ENCODE assay signal across 10 cellular contexts in the genomic region with DNA sequence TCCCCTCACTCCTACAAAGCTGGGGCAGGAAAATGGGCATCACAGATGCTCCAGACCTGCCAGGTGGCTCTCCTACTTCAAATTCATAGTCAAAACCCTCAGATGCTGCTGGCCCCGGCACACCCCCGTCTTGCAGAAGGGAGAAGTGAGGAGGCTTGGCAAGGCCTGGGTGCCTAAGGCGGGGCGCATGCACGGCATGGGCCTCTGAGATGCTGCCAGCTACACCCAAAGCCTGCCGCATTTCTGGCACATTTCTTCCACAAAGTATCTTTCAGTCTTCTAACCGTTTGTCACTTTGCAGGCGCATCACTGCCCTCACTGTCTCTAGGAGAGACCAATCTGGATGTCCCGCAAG. TPM values are rescaled to one million over a fixed set of nuclear protein-coding genes. Genes with fewer than 3 reads are reported as not detected.
DNase-seq lines count a peak whose midpoint lies in the region; ATAC-seq, FAIRE-seq and TF ChIP-seq lines count a peak whose summit lies in the region.
"Had no signal": no experiment of that assay in that cellular context is flagged by ENCODE, and none has a peak within 500 bp of the region (broad histone marks: within the 10 kb centered on the region; RNA-seq: fewer than 3 reads in every experiment).

No MANE protein-coding gene starts in this region.

- in situ Hi-C loops in HepG2 (cut with HindIII; ENCODE audit: extremely low pct_ligation_motif_present, low pct_unique_long_range_greater_than_20kb) = no loop called here

- BruUV-seq in HepG2 (replicated peaks; lab: Mats Ljungman, UMichigan) = no TSS peak

- no peak for TF ChIP-seq POLR2A in HepG2 (IDR thresholded peaks at IDR 0.05; ENCODE audit: insufficient read depth in 1 of 2, low read depth in 2 of 2, low read length in 2 of 2)
- TF ChIP-seq POLR2A in right lobe of liver (IDR thresholded peaks at IDR 0.05) = no peak

- no peak overlapping the region for H3K4me3 ChIP-seq in HepG2 (replicated peaks in 1 of 3; ENCODE audit: insufficient read depth in 1 of 3, low read depth in 2 of 3, low read length in 3 of 3)
- no peak overlapping the region for H3K4me3 ChIP-seq in right lobe of liver
- no peak overlapping the region for H3K4me3 ChIP-seq in neuronal stem cell (ENCODE audit: low read length in 2 of 2)
- H3K4me3 ChIP-seq in aorta (ENCODE audit: low read length in 2 of 2) = no peak overlapping the region

- no peak overlapping the region for H2BK120ac ChIP-seq in neuronal stem cell (ENCODE audit: low read depth, low read length)

- peaks cover 31% of the 10 kb centered on the region for H4K20me1 ChIP-seq in HepG2 (ENCODE audit: insufficient read depth, low read length)

- TF ChIP-seq EP300 in HepG2 (IDR thresholded peaks at IDR 0.05; ENCODE audit: low read depth in 2 of 2, low read length in 2 of 2) (no peak), HepG2 (CRISPR knock-in tag; IDR thresholded peaks at IDR 0.05; ENCODE audit: borderline replicate concordance) (no peak)

- no peak overlapping the region for H2BK15ac ChIP-seq in neuronal stem cell (ENCODE audit: low read length)

- intact Hi-C loops in HepG2 (cut with micrococcal nuclease; ENCODE audit: unreplicated experiment) = no loop called here
- intact Hi-C loops in right lobe of liver (cut with DNase I) = no loop called here
- intact Hi-C loops in aorta (cut with DNase I) = loop anchor here in 1 of 2 donors (1.0 kb wide), 1 partner anchor 18 kb away; no protein-coding TSS in a partner anchor

- no peak overlapping the region for H3K9ac ChIP-seq in HepG2 (ENCODE audit: insufficient read depth, low read depth, low read length)
- H3K9ac ChIP-seq in neuronal stem cell (ENCODE audit: low read depth, low read length, poor library complexity) = no peak overlapping the region

- no peak overlapping the region for H3K4ac ChIP-seq in neuronal stem cell (ENCODE audit: low read length)

- no peak overlapping the region for H4K91ac ChIP-seq in neuronal stem cell (ENCODE audit: low read depth, low read length, poor library complexity)

- H3K23ac ChIP-seq in neuronal stem cell (ENCODE audit: low read depth, low read length, poor library complexity) = peak overlapping the region; percentile 10

- no peak for TF ChIP-seq RAD21 in HepG2 (CRISPR knock-in tag; IDR thresholded peaks at IDR 0.05)

- no peak overlapping the region for H2BK12ac ChIP-seq in neuronal stem cell (ENCODE audit: low read length)

- H3K14ac ChIP-seq in neuronal stem cell (ENCODE audit: low read length) = no peak overlapping the region

- H3K9me3 ChIP-seq in HepG2 (ENCODE audit: low read length) (no peaks in the 10 kb centered on the region), right lobe of liver (no peaks in the 10 kb centered on the region), neuronal stem cell (replicated peaks in 1 of 2; ENCODE audit: control insufficient read depth in 2 of 2, insufficient read depth in 1 of 2, low read depth in 1 of 2, low read length in 2 of 2) (no peaks in the 10 kb centered on the region), aorta (ENCODE audit: control insufficient read depth, low read length) (no peaks in the 10 kb centered on the region)

- H3K27me3 ChIP-seq in HepG2 (ENCODE audit: control insufficient read depth in 1 of 2, insufficient read depth in 2 of 2, low read length in 2 of 2) (no peaks in the 10 kb centered on the region; a peak in 1 of 5 replicates), right lobe of liver (no peaks in the 10 kb centered on the region), neuronal stem cell (ENCODE audit: control insufficient read depth in 3 of 3, insufficient read depth in 3 of 3, low read depth in 1 of 3, low read length in 3 of 3) (no peaks in the 10 kb centered on the region), aorta (ENCODE audit: control insufficient read depth in 1 of 2, insufficient read depth in 2 of 2, low read length in 1 of 2) (no peaks in the 10 kb centered on the region)

- H3K4me1 ChIP-seq in HepG2 (ENCODE audit: insufficient read depth, low read length) (peaks cover 11% of the 10 kb centered on the region; the same call in 1 of the 2 replicates), right lobe of liver (no peaks in the 10 kb centered on the region), neuronal stem cell (ENCODE audit: control insufficient read depth in 2 of 2, insufficient read depth in 1 of 2, low read depth in 1 of 2, low read length in 2 of 2) (peaks cover 0 to 30% of the 10 kb centered on the region in 2 donors), aorta (ENCODE audit: control insufficient read depth in 1 of 2, insufficient read depth in 2 of 2, low read length in 2 of 2) (peaks cover 0 to 5% of the 10 kb centered on the region in 2 donors)

- DNase-seq in HepG2 (ENCODE audit: low spot score) = no peak
- DNase-seq in right lobe of liver = no peak
- no peak for DNase-seq in neuronal stem cell (ENCODE audit: low spot score)
- no peak for DNase-seq in aorta
- DNase-seq: activated effector memory CD4-positive, alpha-beta T cell treated with anti-CD3 and anti-CD28 coated beads, Interleukin-2, amount 50 U/mL, for 16 hours; COR-L47 had no signal

- peaks cover 12% of the 10 kb centered on the region for H3K79me2 ChIP-seq in HepG2 (ENCODE audit: insufficient read depth, low read length)

- ATAC-seq in HepG2 (no peak), right lobe of liver (no peak), aorta (ENCODE audit: low FRiP score) (no peak), GM18873 (IDR thresholded peaks at IDR 0.05; ENCODE audit: low FRiP score, unreplicated experiment) (no peak), GM19351 (IDR thresholded peaks at IDR 0.05; ENCODE audit: unreplicated experiment) (no peak), GM21367 (IDR thresholded peaks at IDR 0.05; ENCODE audit: unreplicated experiment) (no peak)

- TF ChIP-seq CTCF in HepG2 (CRISPR knock-in tag; IDR thresholded peaks at IDR 0.05) (no peak), right lobe of liver (IDR thresholded peaks at IDR 0.05) (no peak)

- H2AK5ac ChIP-seq in neuronal stem cell (ENCODE audit: low read depth, low read length) = no peak overlapping the region

- POLR2A ChIA-PET in HepG2 (lab: Yijun Ruan, JAX) = no interaction called here

- no peak for FAIRE-seq in HepG2 (lab: Jason Lieb, UNC)

- peaks cover 66 to 97% of the 10 kb centered on the region in 2 experiments for H3K36me3 ChIP-seq in HepG2 (replicated peaks in 1 of 2; ENCODE audit: control insufficient read depth in 1 of 2, insufficient read depth in 2 of 2, low read length in 2 of 2)
- H3K36me3 ChIP-seq in right lobe of liver = peaks cover 0 to 73% (median 6%) of the 10 kb centered on the region in 4 donors
- peaks cover 50 to 100% of the 10 kb centered on the region in 2 donors for H3K36me3 ChIP-seq in neuronal stem cell (replicated peaks in 1 of 2; ENCODE audit: control insufficient read depth in 2 of 2, insufficient read depth in 2 of 2, low read length in 2 of 2)
- peaks cover 0 to 8% of the 10 kb centered on the region in 2 donors for H3K36me3 ChIP-seq in aorta (ENCODE audit: control insufficient read depth in 1 of 2, insufficient read depth in 2 of 2, low read length in 1 of 2)

- H4K8ac ChIP-seq in neuronal stem cell (ENCODE audit: low read depth, low read length) = no peak overlapping the region

- H3K79me1 ChIP-seq in neuronal stem cell (ENCODE audit: low read depth, low read length) = peaks cover 24% of the 10 kb centered on the region

- H3K4me2 ChIP-seq in HepG2 (ENCODE audit: low read depth, low read length) (no peak overlapping the region), neuronal stem cell (ENCODE audit: insufficient read depth, low read length, poor library complexity, severe bottlenecking) (no peak overlapping the region)

- WGBS in HepG2 (ENCODE audit: low lambda C conversion rate) = 95% methylated on average over 4 of the region's 9 CpGs
- 80% methylated on average over 3 of the region's 9 CpGs for WGBS in right lobe of liver (ENCODE audit: insufficient coverage, low coverage, low lambda C conversion rate, missing lambda C conversion rate)
- WGBS in neuronal stem cell (ENCODE audit: extremely low coverage in 2 of 2, insufficient read length in 2 of 2, insufficient replicate concordance in 1 of 2), 2 donors = no CpG with 5 or more reads among the region's 9 CpGs
- 48 to 53% methylated on average over 9 of the region's 9 CpGs for WGBS in aorta, 2 donors

- no peak overlapping the region for H2BK5ac ChIP-seq in neuronal stem cell (ENCODE audit: low read length)

- CTCF ChIA-PET in HepG2 (lab: Yijun Ruan, JAX; ENCODE audit: low intra/inter-chr PET ratio, low total read pairs) = no interaction called here

- H3K18ac ChIP-seq in neuronal stem cell (ENCODE audit: low read length) = no peak overlapping the region

- H3K27ac ChIP-seq in HepG2 (ENCODE audit: extremely low read length, insufficient read depth, low read length) = no peak overlapping the region
- H3K27ac ChIP-seq in right lobe of liver = no peak overlapping the region
- H3K27ac ChIP-seq in cingulate gyrus (ENCODE audit: low read depth, low read length) = peak overlapping the region; percentile 87
- H3K27ac ChIP-seq in neuronal stem cell (replicated peaks; ENCODE audit: low read length) = no peak overlapping the region
- peak overlapping the region; percentile 14 to 72 for H3K27ac ChIP-seq in aorta (ENCODE audit: low read depth in 1 of 2, low read length in 2 of 2)

- H2AFZ ChIP-seq in HepG2 (ENCODE audit: low read length) = no peak overlapping the region
- no peak overlapping the region for H2AFZ ChIP-seq in neuronal stem cell (ENCODE audit: low read length)

RNA-seq across cellular contexts. Expression of gene WDR1, which starts 19.6 kb away (rescaled TPM):
- total RNA-seq in HepG2 (2016; rRNA removed; fragmentation: Illumina TruSeq; extraction: Trizol) (106 and 120 TPM in 2 replicates), right lobe of liver (100 to 1,000 TPM in 1 of 6 experiments, 10 to 100 TPM in 5; 65.1 to 149 (median 76.4) TPM), aorta (100 to 1,000 TPM; 339 to 593 TPM)
- total RNA-seq in HepG2 (2016; cell fraction: cytosol; rRNA removed; fragmentation: Illumina TruSeq; extraction: Trizol; ENCODE audit: low read depth) = 50.7 and 51.7 TPM in 2 replicates
- total RNA-seq in HepG2 (2016; cell fraction: insoluble cytoplasmic fraction; rRNA removed; fragmentation: Illumina TruSeq; extraction: Trizol) = 98.1 and 109 TPM in 2 replicates
- total RNA-seq in HepG2 (2016; cell fraction: membrane; rRNA removed; fragmentation: Illumina TruSeq; extraction: Trizol) = 54.9 and 56.0 TPM in 2 replicates
- total RNA-seq in HepG2 (2016; cell fraction: nucleus; rRNA removed; fragmentation: Illumina TruSeq; extraction: Trizol) = 57.3 and 65.4 TPM in 2 replicates
- polyA plus RNA-seq in HepG2 (2011; rRNA removed) (198 and 199 TPM in 2 replicates), aorta (100 to 1,000 TPM; 159 to 207 TPM)
- 187 and 226 TPM in 2 replicates for polyA plus RNA-seq in HepG2 (2011; cell fraction: cytosol; rRNA removed)
- 166 and 177 TPM in 2 replicates for polyA plus RNA-seq in HepG2 (2011; cell fraction: nucleus; rRNA removed)
- polyA plus RNA-seq in HepG2 (2012) = 117 and 122 TPM in 2 replicates
- polyA plus RNA-seq in HepG2 (2016; cell fraction: cytosol; fragmentation: Illumina TruSeq; extraction: Trizol; ENCODE audit: low read depth) = 33.9 and 35.4 TPM in 2 replicates
- polyA plus RNA-seq in HepG2 (2016; cell fraction: insoluble cytoplasmic fraction; fragmentation: Illumina TruSeq; extraction: Trizol; ENCODE audit: low read depth) = 136 and 179 TPM in 2 replicates
- 47.7 and 51.7 TPM in 2 replicates for polyA plus RNA-seq in HepG2 (2016; cell fraction: membrane; fragmentation: Illumina TruSeq; extraction: Trizol; ENCODE audit: low read depth)
- 118 and 124 TPM in 2 replicates for polyA plus RNA-seq in HepG2 (2016; cell fraction: nucleus; fragmentation: Illumina TruSeq; extraction: Trizol; ENCODE audit: insufficient read depth, low read depth)
- polyA minus RNA-seq in HepG2 (2011; rRNA and poly(A)+ RNA removed; ENCODE audit: low replicate concordance) = 149 and 296 TPM in 2 replicates
- polyA minus RNA-seq in HepG2 (2011; cell fraction: cytosol; rRNA and poly(A)+ RNA removed) = 111 and 136 TPM in 2 replicates
- polyA minus RNA-seq in HepG2 (2011; cell fraction: nucleus; rRNA and poly(A)+ RNA removed) = 82.2 and 96.2 TPM in 2 replicates
- 78.8 TPM for polyA plus RNA-seq in neuronal stem cell (2013, experiment 1 of 2)
- polyA plus RNA-seq in neuronal stem cell (2013, experiment 2 of 2) = 78.7 TPM

Comparison
In these comparisons a context has a peak if more than half of its experiments do, and no peak if none do; other contexts are left out.
1. H3K27ac ChIP-seq: peak in cingulate gyrus (single experiment) and aorta (2 of 2); none in HepG2 (single experiment), right lobe of liver (0 of 3) and neuronal stem cell (single experiment).